Comparison of ENCODE assay signal across 18 cellular contexts in the genomic region with DNA sequence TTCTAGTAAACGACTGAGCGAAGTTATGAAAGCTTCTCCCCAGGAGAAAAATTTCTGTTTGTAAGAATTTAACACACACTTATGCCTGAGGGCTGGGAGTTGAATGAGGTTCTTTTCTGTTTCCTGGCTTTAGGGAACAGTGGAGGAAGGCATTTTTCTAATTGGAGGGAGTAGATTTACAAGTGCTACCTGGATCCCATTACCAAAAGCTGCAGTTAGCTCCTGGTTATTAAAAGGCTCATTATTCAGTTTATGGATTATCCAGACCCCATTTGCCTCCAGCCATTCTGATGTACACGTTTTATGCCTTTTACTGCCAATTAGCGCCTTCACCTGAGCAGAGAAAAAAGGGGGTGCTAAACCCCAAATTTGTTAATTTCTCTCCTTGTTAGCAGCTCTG.
"Had no signal": no experiment of that assay in that cellular context is flagged by ENCODE, and none has a peak within 500 bp of the region (broad histone marks: within the 10 kb centered on the region; RNA-seq: fewer than 3 reads in every experiment).

No MANE protein-coding gene starts in this region.

- ATAC-seq: effector memory CD8-positive, alpha-beta T cell; gastrocnemius medialis; heart right ventricle; left lobe of liver; sciatic nerve; stimulated activated naive B cell treated with anti-CD40 and anti-IgM and Interleukin-4, amounts not matched to agents 10 μg/mL and 1 μg/mL and 100 μg/mL, for 72 hours; stimulated activated naive CD8-positive, alpha-beta T cell treated with anti-CD3 and anti-CD28 coated beads, Interleukin-15, amount 100 ng/mL, for 72 hours had no signal

- H3K9me3 Mint-ChIP-seq: dendritic cell treated with granulocyte-macrophage colony-stimulating factor and Interleukin-4, amounts not matched to agents 40 ng/mL and 50 ng/mL, for 4 days; effector memory CD8-positive, alpha-beta T cell; stimulated activated naive CD8-positive, alpha-beta T cell treated with anti-CD3 and anti-CD28 coated beads, Interleukin-15, amount 100 ng/mL, for 72 hours had no signal

- H3K4me3 ChIP-seq: esophagus muscularis mucosa, gastrocnemius medialis, heart right ventricle, testis, tibial nerve had no signal

- H3K27me3 ChIP-seq: esophagus muscularis mucosa, gastrocnemius medialis, heart right ventricle, testis, tibial nerve had no signal

- H3K36me3 ChIP-seq: esophagus muscularis mucosa, gastrocnemius medialis, heart right ventricle, tibial nerve had no signal

- DNase-seq: effector memory CD8-positive, alpha-beta T cell; gastrocnemius medialis; heart right ventricle; islet precursor cell; mammary epithelial cell; midbrain; posterior cingulate gyrus; stimulated activated CD4-positive, alpha-beta T cell treated with anti-CD3 and anti-CD28 coated beads, Interleukin-2, amount 100 ng/mL, for 24 hours; stimulated activated CD4-positive, alpha-beta T cell treated with anti-CD3 and anti-CD28 coated beads, Interleukin-4, amount 100 ng/mL, for 4 hours; stimulated activated naive B cell treated with anti-CD40 and anti-IgM and Interleukin-4, amounts not matched to agents 10 μg/mL and 1 μg/mL and 100 μg/mL, for 72 hours; stimulated activated naive CD8-positive, alpha-beta T cell treated with anti-CD3 and anti-CD28 coated beads, Interleukin-15, amount 100 ng/mL, for 72 hours; testis had no signal

- H3K4me1 ChIP-seq: testis had no signal

- H3K9me3 ChIP-seq: esophagus muscularis mucosa, gastrocnemius medialis, heart right ventricle, testis, tibial nerve had no signal

- H3K27ac ChIP-seq: epithelial cell of prostate, esophagus muscularis mucosa, gastrocnemius medialis, heart right ventricle, testis, tibial nerve had no signal

- H3K4me3 Mint-ChIP-seq: dendritic cell treated with granulocyte-macrophage colony-stimulating factor and Interleukin-4, amounts not matched to agents 40 ng/mL and 50 ng/mL, for 4 days; effector memory CD8-positive, alpha-beta T cell; stimulated activated naive B cell treated with anti-CD40 and anti-IgM and Interleukin-4, amounts not matched to agents 10 μg/mL and 1 μg/mL and 100 μg/mL, for 72 hours; stimulated activated naive CD8-positive, alpha-beta T cell treated with anti-CD3 and anti-CD28 coated beads, Interleukin-15, amount 100 ng/mL, for 72 hours had no signal

- H3K27me3 Mint-ChIP-seq: dendritic cell treated with granulocyte-macrophage colony-stimulating factor and Interleukin-4, amounts not matched to agents 40 ng/mL and 50 ng/mL, for 4 days; stimulated activated naive B cell treated with anti-CD40 and anti-IgM and Interleukin-4, amounts not matched to agents 10 μg/mL and 1 μg/mL and 100 μg/mL, for 72 hours; stimulated activated naive CD8-positive, alpha-beta T cell treated with anti-CD3 and anti-CD28 coated beads, Interleukin-15, amount 100 ng/mL, for 72 hours had no signal

- H3K27ac Mint-ChIP-seq: dendritic cell treated with granulocyte-macrophage colony-stimulating factor and Interleukin-4, amounts not matched to agents 40 ng/mL and 50 ng/mL, for 4 days; effector memory CD8-positive, alpha-beta T cell; stimulated activated naive B cell treated with anti-CD40 and anti-IgM and Interleukin-4, amounts not matched to agents 10 μg/mL and 1 μg/mL and 100 μg/mL, for 72 hours; stimulated activated naive CD8-positive, alpha-beta T cell treated with anti-CD3 and anti-CD28 coated beads, Interleukin-15, amount 100 ng/mL, for 72 hours had no signal
